ENCODE assay signal across 8 cellular contexts in the genomic region with DNA sequence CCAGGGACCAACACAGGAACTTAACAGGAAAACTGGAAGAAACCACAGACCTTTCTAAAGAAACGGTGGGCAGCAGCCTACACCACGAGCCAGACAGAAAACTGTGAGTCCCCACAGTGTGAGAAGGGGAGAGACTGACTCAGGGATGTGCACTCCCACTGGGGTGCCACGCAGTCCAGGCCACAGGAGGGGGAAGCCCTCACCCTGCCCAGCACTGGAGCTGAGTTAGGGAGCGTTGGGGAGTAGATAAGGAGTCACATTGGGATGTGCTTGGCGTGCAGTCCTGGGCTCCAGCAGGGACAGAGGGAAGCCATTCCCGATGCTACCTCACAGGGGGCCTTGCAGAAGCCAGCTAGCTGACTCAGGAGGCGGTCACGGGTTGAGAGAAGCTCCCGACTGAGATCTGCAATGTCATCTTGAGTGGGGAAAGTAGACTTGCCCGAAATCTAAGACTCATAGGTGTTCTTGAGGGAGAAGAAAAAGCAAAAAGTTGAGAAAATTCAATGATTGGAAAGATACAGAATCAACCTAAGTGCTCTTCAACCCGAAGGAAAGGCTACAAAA. TPM values are rescaled to one million over a fixed set of nuclear protein-coding genes. Genes with fewer than 3 reads are reported as not detected.
DNase-seq lines count a peak whose midpoint lies in the region; ATAC-seq and TF ChIP-seq lines count a peak whose summit lies in the region.

No MANE protein-coding gene starts in this region.

- WGBS in psoas muscle, 3 donors, result 31 to 41% (median 34%) methylated on average over 11 of the region's 11 CpGs

- no peaks in the 10 kb centered on the region for H3K27me3 Mint-ChIP-seq in activated naive CD8-positive, alpha-beta T cell

- peaks cover 0 to 21% (median 2%) of the 10 kb centered on the region in 3 donors for H3K27me3 ChIP-seq in psoas muscle (ENCODE audit: insufficient read depth in 3 of 3, low read length in 2 of 3)

- no peak overlapping the region for H3K27ac ChIP-seq in psoas muscle

- intact Hi-C loops in psoas muscle (cut with DNase I), result no loop called here

- peak; percentile 42 for DNase-seq in ELR (ENCODE audit: low read depth)
- DNase-seq in SW480 (ENCODE audit: low spot score), result peak; percentile 36
- peak; percentile 58 to 62 for DNase-seq in stimulated activated CD4-positive, alpha-beta T cell treated with anti-CD3 and anti-CD28 coated beads, Interleukin-2, amount 100 ng/mL, for 48 hours
- no peak for DNase-seq in psoas muscle
- DNase-seq in AG20443 (ENCODE audit: low spot score), result no peak
- DNase-seq in NCI-H146 (lab: John Stamatoyannopoulos, UW), result no peak

- H3K4me1 ChIP-seq in psoas muscle, result no peaks in the 10 kb centered on the region

- no peaks in the 10 kb centered on the region for H3K9me3 Mint-ChIP-seq in activated naive CD8-positive, alpha-beta T cell (ENCODE audit: low read depth)

- H3K4me3 ChIP-seq in psoas muscle, result no peak overlapping the region

- H3K4me3 Mint-ChIP-seq in activated naive CD8-positive, alpha-beta T cell, result peak overlapping the region; percentile 81

- ATAC-seq in psoas muscle, result no peak
- ATAC-seq in GM19328 (IDR thresholded peaks at IDR 0.05; ENCODE audit: unreplicated experiment), result no peak

- H3K36me3 ChIP-seq in psoas muscle (ENCODE audit: insufficient read depth in 1 of 2, low read depth in 1 of 2), result no peaks in the 10 kb centered on the region

- no peaks in the 10 kb centered on the region for H3K9me3 ChIP-seq in psoas muscle

- peaks cover 2% of the 10 kb centered on the region for H3K36me3 Mint-ChIP-seq in activated naive CD8-positive, alpha-beta T cell

- peaks cover 69% of the 10 kb centered on the region for H3K4me1 Mint-ChIP-seq in activated naive CD8-positive, alpha-beta T cell (ENCODE audit: low read depth)

- TF ChIP-seq CTCF in psoas muscle (IDR thresholded peaks at IDR 0.05), result no peak

- H3K27ac Mint-ChIP-seq in activated naive CD8-positive, alpha-beta T cell, result peak overlapping the region; percentile 98

RNA-seq across cellular contexts. Expression of a gene that starts 17.3 kb away (rescaled TPM):
- total RNA-seq in psoas muscle, result under 1 TPM in 2 of 4 donors, not detected in 2; 0.13 to 0.14 TPM
- under 1 TPM in 2 of 3 donors, not detected in 1; 0.03 to 0.09 TPM for polyA plus RNA-seq in psoas muscle

RNA-seq across cellular contexts. Expression of a gene that starts 23.5 kb away (rescaled TPM):
- total RNA-seq in psoas muscle, result 1 to 10 TPM in 1 of 4 donors, under 1 TPM in 3; 0.64 to 1.1 (median 0.79) TPM
- polyA plus RNA-seq in psoas muscle, result under 1 TPM; 0.09 to 0.98 (median 0.11) TPM

RNA-seq across cellular contexts. Expression of a gene that starts 37.4 kb away (rescaled TPM):
- not detected for total RNA-seq in psoas muscle
- polyA plus RNA-seq in psoas muscle, result not detected

RNA-seq across cellular contexts. Expression of a gene that starts 50.5 kb away (rescaled TPM):
- total RNA-seq in psoas muscle, result not detected
- polyA plus RNA-seq in psoas muscle, result not detected

RNA-seq across cellular contexts. Expression of a gene that starts 53.2 kb away (rescaled TPM):
- not detected for total RNA-seq in psoas muscle
- not detected for polyA plus RNA-seq in psoas muscle

Comparison
In these comparisons a context has a peak if more than half of its experiments do, and no peak if none do; other contexts are left out.
1. DNase-seq: peak in ELR (single experiment), SW480 (single experiment) and stimulated activated CD4-positive, alpha-beta T cell treated with anti-CD3 and anti-CD28 coated beads, Interleukin-2, amount 100 ng/mL, for 48 hours (2 of 2); none in psoas muscle (0 of 2), AG20443 (single experiment) and NCI-H146 (single experiment).